In the genomic region with DNA sequence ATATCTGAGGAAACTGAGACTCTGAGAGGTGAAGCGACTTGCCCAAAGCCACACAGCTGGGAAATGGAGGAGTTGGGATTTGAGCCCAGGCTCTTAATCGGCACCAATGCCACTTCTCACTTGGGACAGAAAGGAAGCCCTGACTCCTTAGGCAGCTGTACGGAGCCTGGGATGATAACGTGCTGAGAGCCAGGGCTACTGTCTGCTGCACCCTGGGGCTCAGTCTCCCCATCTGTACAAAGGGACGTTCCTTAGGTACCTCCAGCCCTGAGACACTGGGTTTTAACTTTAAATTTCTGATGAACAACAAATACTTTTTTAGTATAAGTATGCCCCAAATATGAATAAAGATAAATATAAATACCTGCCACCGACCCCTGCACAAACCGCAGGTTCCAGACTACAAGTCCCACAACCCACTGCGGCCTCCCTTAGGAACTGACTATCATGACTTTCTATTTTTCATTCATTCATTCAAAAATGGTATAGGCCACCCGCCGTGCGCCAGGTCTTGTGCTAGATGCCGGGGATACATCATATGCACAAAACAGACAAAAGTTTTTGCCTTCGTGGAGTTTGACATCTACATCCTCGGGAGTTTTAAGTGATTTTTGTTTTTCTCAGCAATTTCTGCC, we compare ENCODE assay signal across 8 cellular contexts. TPM values are rescaled to one million over a fixed set of nuclear protein-coding genes. Genes with fewer than 3 reads are reported as not detected.
DNase-seq lines count a peak whose midpoint lies in the region; ATAC-seq and TF ChIP-seq lines count a peak whose summit lies in the region.

No MANE protein-coding gene starts in this region.

- H3K4me1 ChIP-seq in fibroblast of lung (ENCODE audit: control insufficient read depth, extremely low read depth, insufficient read depth, low read length) (peaks cover 9% of the 10 kb centered on the region), neuronal stem cell (ENCODE audit: control insufficient read depth in 2 of 2, insufficient read depth in 1 of 2, low read depth in 1 of 2, low read length in 2 of 2) (peaks cover 6 to 12% of the 10 kb centered on the region in 2 donors), vagina (peaks cover 37% of the 10 kb centered on the region)

- DNase-seq in NCI-H1417 (lab: John Stamatoyannopoulos, UW) = peak in 2 of 3 experiments; percentile 93 to 96
- no peak for DNase-seq in NCI-H1417 treated with DMSO at 0.1 percent for 48 hours (lab: John Stamatoyannopoulos, UW)
- DNase-seq in NCI-H69 (lab: John Stamatoyannopoulos, UW) = peak; percentile 91
- peak; percentile 69 for DNase-seq in activated CD8-positive, alpha-beta memory T cell treated with anti-CD3 and anti-CD28 coated beads, Interleukin-2, amount 50 U/mL, for 4 hours
- DNase-seq in fibroblast of lung (ENCODE audit: low read depth in 2 of 2) = no peak
- no peak for DNase-seq in neuronal stem cell (ENCODE audit: low spot score)
- DNase-seq in vagina (ENCODE audit: extremely low spot score in 2 of 2) = no peak

- intact Hi-C loops in vagina (cut with DNase I) = no loop called here

- TF ChIP-seq POLR2A in vagina (IDR thresholded peaks at IDR 0.05) = no peak

- H3K18ac ChIP-seq in neuronal stem cell (ENCODE audit: low read length) = no peak overlapping the region

- no peak overlapping the region for H3K23ac ChIP-seq in neuronal stem cell (ENCODE audit: low read depth, low read length, poor library complexity)

- no peaks in the 10 kb centered on the region for H4K20me1 ChIP-seq in fibroblast of lung (ENCODE audit: control insufficient read depth, extremely low read depth, insufficient read depth, low read length)

- ATAC-seq in HG03064 (IDR thresholded peaks at IDR 0.05; ENCODE audit: low read depth, unreplicated experiment) = peak; percentile 19

- TF ChIP-seq CTCF in fibroblast of lung (conservative IDR thresholded peaks at IDR 0.05 in 1 of 2, IDR thresholded peaks at IDR 0.05 in 1 of 2; ENCODE audit: low read depth in 1 of 2, low read length in 2 of 2) = no peak
- TF ChIP-seq CTCF in vagina (IDR thresholded peaks at IDR 0.05) = peak in 1 of 3 experiments; percentile 8

- H3K36me3 ChIP-seq in fibroblast of lung (ENCODE audit: control insufficient read depth, insufficient read depth, low read length) = peaks cover 6% of the 10 kb centered on the region
- peaks cover 6 to 7% of the 10 kb centered on the region in 2 donors for H3K36me3 ChIP-seq in neuronal stem cell (replicated peaks in 1 of 2; ENCODE audit: control insufficient read depth in 2 of 2, insufficient read depth in 2 of 2, low read length in 2 of 2)
- H3K36me3 ChIP-seq in vagina = peaks cover 0 to 10% of the 10 kb centered on the region in 2 donors

- no peaks in the 10 kb centered on the region for H3K27me3 ChIP-seq in fibroblast of lung (ENCODE audit: control insufficient read depth, insufficient read depth, low read length)
- H3K27me3 ChIP-seq in neuronal stem cell (ENCODE audit: control insufficient read depth in 3 of 3, insufficient read depth in 3 of 3, low read depth in 1 of 3, low read length in 3 of 3) = no peaks in the 10 kb centered on the region
- H3K27me3 ChIP-seq in vagina = no peaks in the 10 kb centered on the region

- no peak overlapping the region for H2BK12ac ChIP-seq in neuronal stem cell (ENCODE audit: low read length)

- H3K14ac ChIP-seq in neuronal stem cell (ENCODE audit: low read length) = no peak overlapping the region

- no peaks in the 10 kb centered on the region for H3K9me3 ChIP-seq in fibroblast of lung (ENCODE audit: control insufficient read depth, insufficient read depth, low read depth, low read length)
- H3K9me3 ChIP-seq in neuronal stem cell (replicated peaks in 1 of 2; ENCODE audit: control insufficient read depth in 2 of 2, insufficient read depth in 1 of 2, low read depth in 1 of 2, low read length in 2 of 2) = no peaks in the 10 kb centered on the region
- no peaks in the 10 kb centered on the region for H3K9me3 ChIP-seq in vagina

- H2BK5ac ChIP-seq in neuronal stem cell (ENCODE audit: low read length) = no peak overlapping the region

- peak overlapping the region; percentile 71 for H3K27ac ChIP-seq in fibroblast of lung (ENCODE audit: insufficient read depth, low read length)
- H3K27ac ChIP-seq in neuronal stem cell (replicated peaks; ENCODE audit: low read length) = no peak overlapping the region
- H3K27ac ChIP-seq in vagina = peak overlapping the region; percentile 86

- H3K9ac ChIP-seq in fibroblast of lung (ENCODE audit: insufficient read depth, low read length) = no peak overlapping the region
- H3K9ac ChIP-seq in neuronal stem cell (ENCODE audit: low read depth, low read length, poor library complexity) = no peak overlapping the region

- WGBS in neuronal stem cell (ENCODE audit: extremely low coverage in 2 of 2, insufficient read length in 2 of 2, insufficient replicate concordance in 1 of 2), 2 donors = no CpG with 5 or more reads among the region's 14 CpGs

- no peak overlapping the region for H2BK120ac ChIP-seq in neuronal stem cell (ENCODE audit: low read depth, low read length)

- H3K79me2 ChIP-seq in fibroblast of lung (ENCODE audit: control insufficient read depth, insufficient read depth, low read length) = peaks cover 41% of the 10 kb centered on the region

- peak overlapping the region; percentile 84 to 91 (median 85) for H3K4me3 ChIP-seq in fibroblast of lung (replicated peaks in 1 of 4; ENCODE audit: control extremely low read depth in 1 of 4, insufficient read depth in 1 of 4, low read depth in 3 of 4, low read length in 4 of 4)
- H3K4me3 ChIP-seq in neuronal stem cell (ENCODE audit: low read length in 2 of 2) = peak overlapping the region; percentile 74 to 75
- H3K4me3 ChIP-seq in vagina = peak overlapping the region; percentile 76 to 100

- H3K4me2 ChIP-seq in fibroblast of lung (ENCODE audit: extremely low read depth, insufficient read depth, low read length) (peak overlapping the region; percentile 80), neuronal stem cell (ENCODE audit: insufficient read depth, low read length, poor library complexity, severe bottlenecking) (peak overlapping the region; percentile 74)

- H2AFZ ChIP-seq in fibroblast of lung (ENCODE audit: low read length) = peak overlapping the region; percentile 90
- peak overlapping the region; percentile 96 for H2AFZ ChIP-seq in neuronal stem cell (ENCODE audit: low read length)

- no peak overlapping the region for H2AK5ac ChIP-seq in neuronal stem cell (ENCODE audit: low read depth, low read length)

- no peak overlapping the region for H4K8ac ChIP-seq in neuronal stem cell (ENCODE audit: low read depth, low read length)

- H3K4ac ChIP-seq in neuronal stem cell (ENCODE audit: low read length) = no peak overlapping the region

- no peak overlapping the region for H4K91ac ChIP-seq in neuronal stem cell (ENCODE audit: low read depth, low read length, poor library complexity)

- H3K79me1 ChIP-seq in neuronal stem cell (ENCODE audit: low read depth, low read length) = peaks cover 33% of the 10 kb centered on the region

- H2BK15ac ChIP-seq in neuronal stem cell (ENCODE audit: low read length) = no peak overlapping the region

RNA-seq across cellular contexts. Expression of a gene that starts 0.8 kb away (rescaled TPM):
- total RNA-seq in fibroblast of lung = 24.4 and 35.8 TPM in 2 replicates
- 33.0 and 52.5 TPM in 2 replicates for polyA plus RNA-seq in fibroblast of lung
- polyA plus RNA-seq in fibroblast of lung (2012) = 58.8 and 103 TPM in 2 replicates
- polyA minus RNA-seq in fibroblast of lung (ENCODE audit: low replicate concordance) = 108 and 141 TPM in 2 replicates
- polyA plus RNA-seq in neuronal stem cell (2013, experiment 1 of 2) = 20.8 TPM
- 20.9 TPM for polyA plus RNA-seq in neuronal stem cell (2013, experiment 2 of 2)
- 34.9 TPM for total RNA-seq in vagina

RNA-seq across cellular contexts. Expression of a gene that starts 6.4 kb away (rescaled TPM):
- not detected in 2 replicates for total RNA-seq in fibroblast of lung
- polyA plus RNA-seq in fibroblast of lung = not detected in 2 replicates
- polyA plus RNA-seq in fibroblast of lung (2012) = not detected in 2 replicates
- not detected in 2 replicates for polyA minus RNA-seq in fibroblast of lung (ENCODE audit: low replicate concordance)
- not detected for polyA plus RNA-seq in neuronal stem cell (2013, experiment 1 of 2)
- not detected for polyA plus RNA-seq in neuronal stem cell (2013, experiment 2 of 2)
- not detected for total RNA-seq in vagina

RNA-seq across cellular contexts. Expression of a gene that starts 39.5 kb away (rescaled TPM):
- total RNA-seq in fibroblast of lung (under 0.01 TPM in 1 of 2 replicates, not detected in the other), vagina (not detected)
- not detected in 2 replicates for polyA plus RNA-seq in fibroblast of lung
- polyA plus RNA-seq in fibroblast of lung (2012) = not detected in 2 replicates
- not detected in 2 replicates for polyA minus RNA-seq in fibroblast of lung (ENCODE audit: low replicate concordance)
- polyA plus RNA-seq in neuronal stem cell (2013, experiment 1 of 2) = 16.6 TPM
- 17.4 TPM for polyA plus RNA-seq in neuronal stem cell (2013, experiment 2 of 2)

RNA-seq across cellular contexts. Expression of a gene that starts 49.1 kb away (rescaled TPM):
- total RNA-seq in fibroblast of lung (not detected in 2 replicates), vagina (28.2 TPM)
- not detected in 2 replicates for polyA plus RNA-seq in fibroblast of lung
- polyA plus RNA-seq in fibroblast of lung (2012) = not detected in 2 replicates
- polyA minus RNA-seq in fibroblast of lung (ENCODE audit: low replicate concordance) = not detected in 2 replicates
- polyA plus RNA-seq in neuronal stem cell (2013, experiment 1 of 2) = 0.01 TPM
- polyA plus RNA-seq in neuronal stem cell (2013, experiment 2 of 2) = not detected

Comparison
In these comparisons a context has a peak if more than half of its experiments do, and no peak if none do; other contexts are left out.
1. DNase-seq: peak in NCI-H1417 (2 of 3), NCI-H69 (single experiment) and activated CD8-positive, alpha-beta memory T cell treated with anti-CD3 and anti-CD28 coated beads, Interleukin-2, amount 50 U/mL, for 4 hours (single experiment); none in NCI-H1417 treated with DMSO at 0.1 percent for 48 hours (single experiment), fibroblast of lung (0 of 2), neuronal stem cell (single experiment) and vagina (0 of 2).
2. Peak in every context shown above with its lines, with median percentiles within 50 percentile points of each other: H3K4me3 ChIP-seq.